Comparison of ENCODE assay signal across 8 cellular contexts in the genomic region with DNA sequence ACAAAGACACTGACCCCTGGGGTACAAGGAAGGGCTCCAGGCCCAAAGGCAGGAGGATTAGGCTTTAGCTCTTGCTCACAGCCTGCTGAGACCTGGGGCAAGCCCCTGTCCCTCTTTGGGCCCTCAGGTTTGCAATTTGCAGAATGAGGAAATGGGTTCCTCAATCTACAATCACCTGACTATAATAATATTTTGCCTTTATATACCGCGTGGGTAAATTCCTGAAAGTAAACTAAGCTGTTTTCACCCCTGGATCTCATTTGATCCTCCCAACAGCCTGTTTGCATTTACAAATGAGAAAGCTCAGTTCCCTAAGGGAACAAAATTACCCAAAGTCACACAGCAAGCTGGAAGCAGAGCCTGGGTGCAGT. TPM values are rescaled to one million over a fixed set of nuclear protein-coding genes. Genes with fewer than 3 reads are reported as not detected.
DNase-seq lines count a peak whose midpoint lies in the region; ATAC-seq and TF ChIP-seq lines count a peak whose summit lies in the region.

No MANE protein-coding gene starts in this region.

- no peaks in the 10 kb centered on the region for H3K27me3 Mint-ChIP-seq in CD8-positive, alpha-beta memory T cell
- no peaks in the 10 kb centered on the region for H3K27me3 Mint-ChIP-seq in effector memory CD8-positive, alpha-beta T cell
- no peaks in the 10 kb centered on the region for H3K27me3 Mint-ChIP-seq in osteocyte (ENCODE audit: unreplicated experiment)

- TF ChIP-seq CTCF in NB4 (IDR thresholded peaks at IDR 0.05; ENCODE audit: low read depth, low read length) (no peak), osteocyte (IDR thresholded peaks at IDR 0.05) (no peak)

- H3K27me3 ChIP-seq in CD8-positive, alpha-beta memory T cell (ENCODE audit: insufficient read depth, low read length, poor library complexity, severe bottlenecking), result no peaks in the 10 kb centered on the region

- H3K36me3 ChIP-seq in CD8-positive, alpha-beta memory T cell (ENCODE audit: insufficient read depth, low read length), result no peaks in the 10 kb centered on the region

- no peaks in the 10 kb centered on the region for H3K9me3 Mint-ChIP-seq in CD8-positive, alpha-beta memory T cell
- H3K9me3 Mint-ChIP-seq in effector memory CD8-positive, alpha-beta T cell, result no peaks in the 10 kb centered on the region
- no peaks in the 10 kb centered on the region for H3K9me3 Mint-ChIP-seq in osteocyte (ENCODE audit: unreplicated experiment)

- no peak for TF ChIP-seq POLR2A in NB4 (IDR thresholded peaks at IDR 0.05; ENCODE audit: extremely low read depth, insufficient read length)

- CTCF ChIA-PET in CD8-positive, alpha-beta memory T cell (lab: Charles Lee), result interaction anchor here (0.6 to 4.0 kb wide), 20 partner anchors 9 to 385 kb away, joined by 3 to 62 read pairs (median 4); a partner anchor contains a TSS

- H3K4me1 Mint-ChIP-seq in CD8-positive, alpha-beta memory T cell, result peaks cover 23 to 32% (median 27%) of the 10 kb centered on the region in 3 donors
- H3K4me1 Mint-ChIP-seq in effector memory CD8-positive, alpha-beta T cell (ENCODE audit: low read depth in 2 of 2), result peaks cover 16 to 19% of the 10 kb centered on the region in 2 donors
- peaks cover 37% of the 10 kb centered on the region for H3K4me1 Mint-ChIP-seq in osteocyte (ENCODE audit: unreplicated experiment)

- no peak for ATAC-seq in effector memory CD8-positive, alpha-beta T cell (replicated peaks)
- ATAC-seq in HG03342 (IDR thresholded peaks at IDR 0.05; ENCODE audit: unreplicated experiment), result no peak
- no peak for ATAC-seq in GM21529 (IDR thresholded peaks at IDR 0.05; ENCODE audit: unreplicated experiment)
- ATAC-seq in GM18498 (IDR thresholded peaks at IDR 0.05; ENCODE audit: unreplicated experiment), result no peak

- DNase-seq in CD8-positive, alpha-beta memory T cell, result no peak
- DNase-seq in NB4 (ENCODE audit: low read depth) (no peak), osteocyte (ENCODE audit: extremely low spot score, unreplicated experiment) (no peak), NCI-H1048 (lab: John Stamatoyannopoulos, UW) (no peak)
- DNase-seq in effector memory CD8-positive, alpha-beta T cell, result no peak

- peaks cover 20% of the 10 kb centered on the region for H3K4me1 ChIP-seq in CD8-positive, alpha-beta memory T cell (ENCODE audit: insufficient read depth, low read length)

- POLR2A ChIA-PET in CD8-positive, alpha-beta memory T cell (lab: Charles Lee), result interaction anchor here (1.0 to 2.9 kb wide), 4 partner anchors 20 to 71 kb away, joined by 3 to 15 read pairs (median 6); no protein-coding TSS in a partner anchor

- H3K36me3 Mint-ChIP-seq in CD8-positive, alpha-beta memory T cell, result peaks cover 0 to 3% (median 0%) of the 10 kb centered on the region in 3 donors
- H3K36me3 Mint-ChIP-seq in effector memory CD8-positive, alpha-beta T cell (ENCODE audit: insufficient read depth), result peaks cover 10% of the 10 kb centered on the region
- H3K36me3 Mint-ChIP-seq in osteocyte (ENCODE audit: unreplicated experiment), result no peaks in the 10 kb centered on the region

- H3K27ac Mint-ChIP-seq in CD8-positive, alpha-beta memory T cell, result peak overlapping the region; percentile 97 to 100 (median 100)
- peak overlapping the region; percentile 99 to 100 for H3K27ac Mint-ChIP-seq in effector memory CD8-positive, alpha-beta T cell
- H3K27ac Mint-ChIP-seq in osteocyte (ENCODE audit: unreplicated experiment), result peak overlapping the region; percentile 99

- H3K4me3 ChIP-seq in CD8-positive, alpha-beta memory T cell (ENCODE audit: low read length), result peak overlapping the region; percentile 97
- peak overlapping the region; percentile 43 for H3K4me3 ChIP-seq in NB4 (ENCODE audit: low read depth, low read length)

- no peaks in the 10 kb centered on the region for H3K9me3 ChIP-seq in CD8-positive, alpha-beta memory T cell (ENCODE audit: low read length)

- peak overlapping the region; percentile 97 for H3K27ac ChIP-seq in CD8-positive, alpha-beta memory T cell (ENCODE audit: low read depth, low read length)

- peak overlapping the region; percentile 96 to 100 (median 98) for H3K4me3 Mint-ChIP-seq in CD8-positive, alpha-beta memory T cell
- H3K4me3 Mint-ChIP-seq in effector memory CD8-positive, alpha-beta T cell, result peak overlapping the region; percentile 93 to 94
- H3K4me3 Mint-ChIP-seq in osteocyte (ENCODE audit: unreplicated experiment), result peak overlapping the region; percentile 99

RNA-seq across cellular contexts. Expression of a gene that starts 0.8 kb away (rescaled TPM):
- total RNA-seq in CD8-positive, alpha-beta memory T cell, result 10 to 100 TPM; 13.8 to 15.9 TPM
- polyA plus RNA-seq in CD8-positive, alpha-beta memory T cell, result 21.8 TPM
- 27.7 and 35.3 TPM in 2 replicates for total RNA-seq in osteocyte

RNA-seq across cellular contexts. Expression of a gene that starts 21.1 kb away (rescaled TPM):
- 10 to 100 TPM; 50.3 to 53.2 TPM for total RNA-seq in CD8-positive, alpha-beta memory T cell
- 18.8 TPM for polyA plus RNA-seq in CD8-positive, alpha-beta memory T cell
- 17.1 and 18.2 TPM in 2 replicates for total RNA-seq in osteocyte

RNA-seq across cellular contexts. Expression of a gene that starts 40.9 kb away (rescaled TPM):
- 10 to 100 TPM; 61.2 to 64.0 TPM for total RNA-seq in CD8-positive, alpha-beta memory T cell
- polyA plus RNA-seq in CD8-positive, alpha-beta memory T cell, result 39.8 TPM
- total RNA-seq in osteocyte, result 61.9 and 64.2 TPM in 2 replicates
